26 cellular contexts compared by ENCODE assay signal in genomic region chr15:64185331-64185911, GRCh38.
"Had no signal": no experiment of that assay in that cellular context is flagged by ENCODE, and none has a peak within 500 bp of the region (broad histone marks: within the 10 kb centered on the region; RNA-seq: fewer than 3 reads in every experiment).

No MANE protein-coding gene starts in this region.

- DNase-seq: activated CD4-positive, alpha-beta T cell treated with anti-CD3 and anti-CD28 coated beads, Interleukin-2, amount 50 U/mL, for 4 hours; activated gamma-delta T cell treated with Interleukin-2 at 50 U/mL for 16 hours; activated naive CD8-positive, alpha-beta T cell treated with anti-CD3 and anti-CD28 coated beads, Interleukin-2, amount 50 U/mL, for 24 hours; amygdala; caudate nucleus; cortex of kidney; effector memory CD8-positive, alpha-beta T cell; gastrocnemius medialis; glutamatergic neuron; islet precursor cell; left cardiac atrium; left ventricle myocardium superior; mucosa of descending colon; psoas muscle; sigmoid colon; small intestine; stimulated activated CD4-positive, alpha-beta T cell treated with anti-CD3 and anti-CD28 coated beads, Interleukin-4, amount 100 ng/mL, for 24 hours; T-helper 2 cell; thyroid gland; upper lobe of left lung had no signal

- H3K4me3 Mint-ChIP-seq: activated naive CD4-positive, alpha-beta T cell treated with anti-CD3 and anti-CD28 coated beads, Interleukin-2, amount 50 U/mL, for 24 hours; activated naive CD8-positive, alpha-beta T cell treated with anti-CD3 and anti-CD28 coated beads, Interleukin-2, amount 50 U/mL, for 24 hours; effector memory CD8-positive, alpha-beta T cell; natural killer cell treated with Interleukin-12 subunit alpha and Interleukin-12 subunit beta and Interleukin-15 and Interleukin-18, amount 100 ng/mL, for 72 hours; stimulated activated effector memory CD8-positive, alpha-beta T cell treated with anti-CD3 and anti-CD28 coated beads, Interleukin-12 subunit alpha, Interleukin-12 subunit beta, amount 100 ng/mL, for 72 hours; stimulated activated naive CD8-positive, alpha-beta T cell treated with anti-CD3 and anti-CD28 coated beads, Interleukin-15, Interleukin-2, amounts not matched to agents 100 ng/mL and 50 ng/mL, for 24 hours; WTC11 had no signal

- H3K27ac Mint-ChIP-seq: activated naive CD4-positive, alpha-beta T cell treated with anti-CD3 and anti-CD28 coated beads, Interleukin-2, amount 50 U/mL, for 24 hours; activated naive CD8-positive, alpha-beta T cell treated with anti-CD3 and anti-CD28 coated beads, Interleukin-2, amount 50 U/mL, for 24 hours; effector memory CD8-positive, alpha-beta T cell; natural killer cell treated with Interleukin-12 subunit alpha and Interleukin-12 subunit beta and Interleukin-15 and Interleukin-18, amount 100 ng/mL, for 72 hours; stimulated activated effector memory CD8-positive, alpha-beta T cell treated with anti-CD3 and anti-CD28 coated beads, Interleukin-12 subunit alpha, Interleukin-12 subunit beta, amount 100 ng/mL, for 72 hours; stimulated activated naive CD8-positive, alpha-beta T cell treated with anti-CD3 and anti-CD28 coated beads, Interleukin-15, Interleukin-2, amounts not matched to agents 100 ng/mL and 50 ng/mL, for 24 hours; WTC11 had no signal

- H3K9me3 ChIP-seq: gastrocnemius medialis, mucosa of descending colon, psoas muscle, sigmoid colon, thyroid gland, upper lobe of left lung had no signal

- H3K36me3 ChIP-seq: thyroid gland had no signal

- H3K27me3 Mint-ChIP-seq: activated naive CD4-positive, alpha-beta T cell treated with anti-CD3 and anti-CD28 coated beads, Interleukin-2, amount 50 U/mL, for 24 hours; activated naive CD8-positive, alpha-beta T cell treated with anti-CD3 and anti-CD28 coated beads, Interleukin-2, amount 50 U/mL, for 24 hours; effector memory CD8-positive, alpha-beta T cell; natural killer cell treated with Interleukin-12 subunit alpha and Interleukin-12 subunit beta and Interleukin-15 and Interleukin-18, amount 100 ng/mL, for 72 hours; stimulated activated naive CD8-positive, alpha-beta T cell treated with anti-CD3 and anti-CD28 coated beads, Interleukin-15, Interleukin-2, amounts not matched to agents 100 ng/mL and 50 ng/mL, for 24 hours had no signal

- H3K4me1 ChIP-seq: gastrocnemius medialis, psoas muscle, sigmoid colon, upper lobe of left lung had no signal

- H3K4me3 ChIP-seq: gastrocnemius medialis, hepatocyte, mucosa of descending colon, psoas muscle, sigmoid colon, thyroid gland, upper lobe of left lung had no signal

- H3K27ac ChIP-seq: gastrocnemius medialis, hepatocyte, psoas muscle, sigmoid colon, thyroid gland, upper lobe of left lung had no signal

- H3K4me1 Mint-ChIP-seq: activated naive CD4-positive, alpha-beta T cell treated with anti-CD3 and anti-CD28 coated beads, Interleukin-2, amount 50 U/mL, for 24 hours; WTC11 had no signal

- H3K79me2 ChIP-seq: hepatocyte had no signal

- H3K4me2 ChIP-seq: hepatocyte had no signal

- H3K36me3 Mint-ChIP-seq: natural killer cell treated with Interleukin-12 subunit alpha and Interleukin-12 subunit beta and Interleukin-15 and Interleukin-18, amount 100 ng/mL, for 72 hours had no signal

- H3K27me3 ChIP-seq: gastrocnemius medialis, hepatocyte, sigmoid colon, thyroid gland, upper lobe of left lung had no signal

- H3K9me3 Mint-ChIP-seq: activated naive CD4-positive, alpha-beta T cell treated with anti-CD3 and anti-CD28 coated beads, Interleukin-2, amount 50 U/mL, for 24 hours; activated naive CD8-positive, alpha-beta T cell treated with anti-CD3 and anti-CD28 coated beads, Interleukin-2, amount 50 U/mL, for 24 hours; effector memory CD8-positive, alpha-beta T cell; natural killer cell treated with Interleukin-12 subunit alpha and Interleukin-12 subunit beta and Interleukin-15 and Interleukin-18, amount 100 ng/mL, for 72 hours; stimulated activated effector memory CD8-positive, alpha-beta T cell treated with anti-CD3 and anti-CD28 coated beads, Interleukin-12 subunit alpha, Interleukin-12 subunit beta, amount 100 ng/mL, for 72 hours; stimulated activated naive CD8-positive, alpha-beta T cell treated with anti-CD3 and anti-CD28 coated beads, Interleukin-15, Interleukin-2, amounts not matched to agents 100 ng/mL and 50 ng/mL, for 24 hours; WTC11 had no signal

- ATAC-seq: activated naive CD8-positive, alpha-beta T cell treated with anti-CD3 and anti-CD28 coated beads, Interleukin-2, amount 50 U/mL, for 24 hours; effector memory CD8-positive, alpha-beta T cell; gastrocnemius medialis; left cardiac atrium; left ventricle myocardium superior; mucosa of descending colon; natural killer cell treated with Interleukin-12 subunit alpha and Interleukin-12 subunit beta and Interleukin-15 and Interleukin-18, amount 100 ng/mL, for 72 hours; psoas muscle; stimulated activated effector memory CD8-positive, alpha-beta T cell treated with anti-CD3 and anti-CD28 coated beads, Interleukin-12 subunit alpha, Interleukin-12 subunit beta, amount 100 ng/mL, for 72 hours; WTC11 had no signal

- H2AFZ ChIP-seq: hepatocyte had no signal
